Comparison of ENCODE assay signal across 11 cellular contexts in the genomic region with DNA sequence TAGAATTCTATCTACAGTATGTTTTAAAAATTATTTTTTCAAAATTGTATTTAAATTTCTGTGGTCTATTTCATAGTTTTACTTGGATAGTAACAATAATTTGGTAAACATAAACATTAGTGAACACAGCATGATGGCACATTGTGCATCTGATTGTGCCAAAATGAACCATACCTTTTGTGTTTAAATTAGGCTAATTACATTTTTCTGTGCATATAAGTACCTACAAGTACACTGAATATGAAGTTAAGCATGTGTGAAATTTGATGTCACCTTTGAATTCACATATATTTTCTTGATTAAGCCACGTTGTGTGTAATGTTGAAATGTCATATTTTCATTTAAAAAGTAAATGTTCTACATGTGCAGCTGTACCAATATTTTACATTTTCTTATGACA.
"Had no signal": no experiment of that assay in that cellular context is flagged by ENCODE, and none has a peak within 500 bp of the region (broad histone marks: within the 10 kb centered on the region; RNA-seq: fewer than 3 reads in every experiment).

No MANE protein-coding gene starts in this region.

- H3K4me3 ChIP-seq: colonic mucosa, thyroid gland had no signal

- H3K36me3 ChIP-seq: colonic mucosa, thyroid gland had no signal

- ATAC-seq: activated CD8-positive, alpha-beta T cell treated with anti-CD3 and anti-CD28 coated beads for 36 hours; activated T-cell treated with anti-CD3 and anti-CD28 coated beads, Interleukin-2, amount 50 U/mL, for 4 hours; foreskin keratinocyte; stimulated activated effector memory CD8-positive, alpha-beta T cell treated with anti-CD3 and anti-CD28 coated beads, Interleukin-12 subunit alpha, Interleukin-12 subunit beta, amount 100 ng/mL, for 72 hours had no signal

- DNase-seq: activated B cell treated with CpG ODN at 0.5 μM for 24 hours; activated CD4-positive, alpha-beta T cell treated with anti-CD3 and anti-CD28 coated beads for 48 hours; activated CD8-positive, alpha-beta T cell treated with anti-CD3 and anti-CD28 coated beads for 36 hours; activated effector memory CD4-positive, alpha-beta T cell treated with Interleukin-2 at 50 U/mL for 16 hours; activated naive CD4-positive, alpha-beta T cell treated with anti-CD3 and anti-CD28 coated beads, Interleukin-2, amount 50 U/mL, for 16 hours; activated T-cell treated with anti-CD3 and anti-CD28 coated beads, Interleukin-2, amount 50 U/mL, for 4 hours; colonic mucosa; foreskin keratinocyte had no signal

- H3K27me3 ChIP-seq: colonic mucosa, foreskin keratinocyte, thyroid gland had no signal

- H3K9me3 ChIP-seq: colonic mucosa, thyroid gland had no signal

- FAIRE-seq: endothelial cell of umbilical vein had no signal

- H3K27ac ChIP-seq: colonic mucosa, foreskin keratinocyte, thyroid gland had no signal

- H3K4me1 ChIP-seq: colonic mucosa had no signal
